19 cellular contexts compared by ENCODE assay signal in the genomic region with DNA sequence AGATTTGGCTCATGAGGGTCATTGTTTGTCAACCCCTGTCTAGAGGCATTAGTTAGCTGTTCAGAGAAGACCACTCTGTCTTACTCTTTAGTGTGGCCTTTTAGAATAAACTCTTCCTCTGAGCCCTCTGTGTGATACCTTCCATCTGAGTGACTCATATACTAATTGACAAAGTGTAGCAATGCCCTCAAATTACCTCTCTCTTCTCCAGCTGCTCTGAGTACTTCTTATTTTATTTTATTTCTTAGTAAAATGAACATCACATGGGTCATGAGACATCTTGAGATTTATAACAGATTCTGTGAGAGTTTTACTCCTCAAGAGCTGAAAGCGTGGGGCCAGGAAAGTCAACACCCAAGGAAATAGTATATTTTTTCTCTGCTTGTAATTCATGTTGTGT.
A peak's percentile ranks its signal among the peaks of the same experiment; 100 is the strongest.
DNase-seq lines count a peak whose midpoint lies in the region; ATAC-seq and TF ChIP-seq lines count a peak whose summit lies in the region.
"Had no signal": no experiment of that assay in that cellular context is flagged by ENCODE, and none has a peak within 500 bp of the region (broad histone marks: within the 10 kb centered on the region; RNA-seq: fewer than 3 reads in every experiment).

No MANE protein-coding gene starts in this region.

- H3K9me3 ChIP-seq in RWPE2 (ENCODE audit: severe bottlenecking) (no peaks in the 10 kb centered on the region), osteoblast (ENCODE audit: low read depth, low read length) (no peaks in the 10 kb centered on the region)
- H3K9me3 ChIP-seq: A549, breast epithelium, thoracic aorta had no signal

- TF ChIP-seq CTCF in activated CD8-positive, alpha-beta T cell treated with anti-CD3 and anti-CD28 coated beads for 36 hours (IDR thresholded peaks at IDR 0.05): no peak
- no peak for TF ChIP-seq CTCF in RWPE2 (IDR thresholded peaks at IDR 0.05; ENCODE audit: poor library complexity, severe bottlenecking)
- TF ChIP-seq CTCF in fibroblast of the aortic adventitia (IDR thresholded peaks at IDR 0.05; ENCODE audit: insufficient read depth, low read length): no peak
- no peak for TF ChIP-seq CTCF in osteoblast (IDR thresholded peaks at IDR 0.05; ENCODE audit: extremely low read depth, low read depth, low read length)
- TF ChIP-seq CTCF in dorsolateral prefrontal cortex (IDR thresholded peaks at IDR 0.05 in 54 of 56, conservative IDR thresholded peaks at IDR 0.05 in 2 of 56; ENCODE audit: low read depth in 1 of 56, partially characterized antibody in 56 of 56): no peak

- H3K4me2 ChIP-seq in osteoblast (ENCODE audit: insufficient read depth, low read length): no peak overlapping the region
- H3K4me2 ChIP-seq: A549 had no signal

- H3K9me3 Mint-ChIP-seq in activated CD8-positive, alpha-beta T cell treated with anti-CD3 and anti-CD28 coated beads for 36 hours: no peaks in the 10 kb centered on the region
- no peaks in the 10 kb centered on the region for H3K9me3 Mint-ChIP-seq in activated CD8-positive, alpha-beta T cell treated with anti-CD3 and anti-CD28 coated beads, Interleukin-2, amount 10 ng/mL, durations not matched to agents 7 days and 5 days (ENCODE audit: insufficient read depth)
- H3K9me3 Mint-ChIP-seq: activated T-helper 1 cell treated with anti-CD3 and anti-CD28 coated beads, Interleukin-12 subunit alpha, Interleukin-12 subunit beta, Interleukin-2, Interleukin-4 antibody, amounts not matched to agents 30 ng/mL and 10 ng/mL and 1 ng/mL, durations not matched to agents 14 hours and 24 hours and 36 hours; memory B cell had no signal

- no peak overlapping the region for H3K4me3 Mint-ChIP-seq in activated CD8-positive, alpha-beta T cell treated with anti-CD3 and anti-CD28 coated beads for 36 hours
- H3K4me3 Mint-ChIP-seq in activated CD8-positive, alpha-beta T cell treated with anti-CD3 and anti-CD28 coated beads, Interleukin-2, amount 10 ng/mL, durations not matched to agents 7 days and 5 days: no peak overlapping the region
- H3K4me3 Mint-ChIP-seq: activated T-helper 1 cell treated with anti-CD3 and anti-CD28 coated beads, Interleukin-12 subunit alpha, Interleukin-12 subunit beta, Interleukin-2, Interleukin-4 antibody, amounts not matched to agents 30 ng/mL and 10 ng/mL and 1 ng/mL, durations not matched to agents 14 hours and 24 hours and 36 hours; memory B cell had no signal

- H3K4me1 ChIP-seq in RWPE2 (ENCODE audit: insufficient read depth, poor library complexity, severe bottlenecking) (no peaks in the 10 kb centered on the region), osteoblast (ENCODE audit: insufficient read depth, low read length) (peaks cover 18% of the 10 kb centered on the region)
- H3K4me1 ChIP-seq: breast epithelium had no signal

- peak; percentile 39 for ATAC-seq in activated CD8-positive, alpha-beta T cell treated with anti-CD3 and anti-CD28 coated beads for 36 hours
- ATAC-seq in activated CD8-positive, alpha-beta T cell treated with anti-CD3 and anti-CD28 coated beads, Interleukin-2, amount 10 ng/mL, durations not matched to agents 7 days and 5 days: no peak
- 0 out of 3 replicates have a peak, but pooled peaks have one; percentile 59 for ATAC-seq in RWPE2 (ENCODE audit: low read depth)
- ATAC-seq: A549, HepG2 had no signal

- no peak for DNase-seq in activated CD8-positive, alpha-beta T cell treated with anti-CD3 and anti-CD28 coated beads for 36 hours
- no peak for DNase-seq in activated CD8-positive, alpha-beta T cell treated with anti-CD3 and anti-CD28 coated beads, Interleukin-2, amount 10 ng/mL, durations not matched to agents 7 days and 5 days
- DNase-seq in RWPE2 (ENCODE audit: low spot score): no peak
- DNase-seq in fibroblast of the aortic adventitia (ENCODE audit: low read depth): peak; percentile 49
- DNase-seq in stromal cell of bone marrow (ENCODE audit: low read depth): peak; percentile 58
- no peak for DNase-seq in osteoblast (ENCODE audit: insufficient read length, low spot score, missing footprints)
- no peak for DNase-seq in SKM-1 treated with dmso at 0.1 percent for 144 hours (lab: John Stamatoyannopoulos, UW; ENCODE audit: unreplicated experiment)
- DNase-seq in dorsolateral prefrontal cortex: no peak
- DNase-seq: activated CD4-positive, alpha-beta T cell treated with anti-CD3 and anti-CD28 coated beads, Interleukin-2, amount 50 U/mL, for 1 hour; DMS 273 treated with DMSO at 0.1 percent for 48 hours; NCI-H1105; NCI-H446 treated with DMSO at 0.1 percent for 48 hours; nucleus accumbens had no signal

- no peaks in the 10 kb centered on the region for H3K79me2 ChIP-seq in osteoblast (ENCODE audit: insufficient read depth, low read length)

- H3K36me3 ChIP-seq in RWPE2 (ENCODE audit: low read depth): peaks cover 32% of the 10 kb centered on the region
- H3K36me3 ChIP-seq in osteoblast (ENCODE audit: insufficient read depth, low read length): peaks cover 34% of the 10 kb centered on the region
- H3K36me3 ChIP-seq: breast epithelium had no signal

- H4K20me1 ChIP-seq in osteoblast (ENCODE audit: insufficient read depth, low read length): no peaks in the 10 kb centered on the region

- H2AFZ ChIP-seq in osteoblast (ENCODE audit: low read length): no peak overlapping the region

- no peak overlapping the region for H3K27ac ChIP-seq in RWPE2 (ENCODE audit: poor library complexity, severe bottlenecking)
- no peak overlapping the region for H3K27ac ChIP-seq in osteoblast (ENCODE audit: low read depth, low read length)
- H3K27ac ChIP-seq in dorsolateral prefrontal cortex: peak overlapping the region in 17 of 59 donors; percentile 7 to 58 (median 33)
- H3K27ac ChIP-seq: A549, breast epithelium, thoracic aorta had no signal

- POLR2A ChIA-PET in activated CD8-positive, alpha-beta T cell treated with anti-CD3 and anti-CD28 coated beads for 36 hours (lab: Charles Lee): no interaction called here
- POLR2A ChIA-PET in activated CD8-positive, alpha-beta T cell treated with anti-CD3 and anti-CD28 coated beads, Interleukin-2, amount 10 ng/mL, durations not matched to agents 7 days and 5 days (lab: Charles Lee): no interaction called here

- peaks cover 14% of the 10 kb centered on the region for H3K4me1 Mint-ChIP-seq in activated CD8-positive, alpha-beta T cell treated with anti-CD3 and anti-CD28 coated beads for 36 hours (ENCODE audit: low read depth)
- H3K4me1 Mint-ChIP-seq in activated CD8-positive, alpha-beta T cell treated with anti-CD3 and anti-CD28 coated beads, Interleukin-2, amount 10 ng/mL, durations not matched to agents 7 days and 5 days (ENCODE audit: low read depth): no peaks in the 10 kb centered on the region
- H3K4me1 Mint-ChIP-seq: memory B cell had no signal

- H3K36me3 Mint-ChIP-seq in activated CD8-positive, alpha-beta T cell treated with anti-CD3 and anti-CD28 coated beads for 36 hours (ENCODE audit: low read depth): no peaks in the 10 kb centered on the region
- peaks cover 35% of the 10 kb centered on the region for H3K36me3 Mint-ChIP-seq in activated CD8-positive, alpha-beta T cell treated with anti-CD3 and anti-CD28 coated beads, Interleukin-2, amount 10 ng/mL, durations not matched to agents 7 days and 5 days (ENCODE audit: low read depth)
- H3K36me3 Mint-ChIP-seq: memory B cell had no signal

- no peaks in the 10 kb centered on the region for H3K27me3 Mint-ChIP-seq in activated CD8-positive, alpha-beta T cell treated with anti-CD3 and anti-CD28 coated beads for 36 hours
- no peaks in the 10 kb centered on the region for H3K27me3 Mint-ChIP-seq in activated CD8-positive, alpha-beta T cell treated with anti-CD3 and anti-CD28 coated beads, Interleukin-2, amount 10 ng/mL, durations not matched to agents 7 days and 5 days (ENCODE audit: low read depth)

- no peak overlapping the region for H3K4me3 ChIP-seq in RWPE2 (ENCODE audit: severe bottlenecking)
- no peak overlapping the region for H3K4me3 ChIP-seq in fibroblast of the aortic adventitia (ENCODE audit: low read depth, low read length)
- no peak overlapping the region for H3K4me3 ChIP-seq in osteoblast (ENCODE audit: insufficient read depth, low read length)
- H3K4me3 ChIP-seq in dorsolateral prefrontal cortex: no peak overlapping the region
- H3K4me3 ChIP-seq: A549, breast epithelium, thoracic aorta had no signal

- H3K27me3 ChIP-seq in RWPE2 (ENCODE audit: insufficient read depth, poor library complexity, severe bottlenecking): no peaks in the 10 kb centered on the region
- no peaks in the 10 kb centered on the region for H3K27me3 ChIP-seq in osteoblast (ENCODE audit: insufficient read depth, low read length)
- H3K27me3 ChIP-seq in dorsolateral prefrontal cortex: no peaks in the 10 kb centered on the region
- H3K27me3 ChIP-seq: breast epithelium had no signal

- no peak overlapping the region for H3K27ac Mint-ChIP-seq in activated CD8-positive, alpha-beta T cell treated with anti-CD3 and anti-CD28 coated beads for 36 hours
- H3K27ac Mint-ChIP-seq in activated CD8-positive, alpha-beta T cell treated with anti-CD3 and anti-CD28 coated beads, Interleukin-2, amount 10 ng/mL, durations not matched to agents 7 days and 5 days: no peak overlapping the region
- H3K27ac Mint-ChIP-seq: activated T-helper 1 cell treated with anti-CD3 and anti-CD28 coated beads, Interleukin-12 subunit alpha, Interleukin-12 subunit beta, Interleukin-2, Interleukin-4 antibody, amounts not matched to agents 30 ng/mL and 10 ng/mL and 1 ng/mL, durations not matched to agents 14 hours and 24 hours and 36 hours; memory B cell had no signal

- CTCF ChIA-PET in activated CD8-positive, alpha-beta T cell treated with anti-CD3 and anti-CD28 coated beads for 36 hours (lab: Charles Lee): no interaction called here
- CTCF ChIA-PET in activated CD8-positive, alpha-beta T cell treated with anti-CD3 and anti-CD28 coated beads, Interleukin-2, amount 10 ng/mL, durations not matched to agents 7 days and 5 days (lab: Charles Lee): no interaction called here

- intact Hi-C loops in activated CD8-positive, alpha-beta T cell treated with anti-CD3 and anti-CD28 coated beads for 36 hours (cut with micrococcal nuclease): no loop called here
- intact Hi-C loops in dorsolateral prefrontal cortex (cut with DNase I): no loop called here

Comparison
In these comparisons a context has a peak if more than half of its experiments do, and no peak if none do; other contexts are left out.
1. DNase-seq: peak in fibroblast of the aortic adventitia (single experiment) and stromal cell of bone marrow (single experiment); none in activated CD8-positive, alpha-beta T cell treated with anti-CD3 and anti-CD28 coated beads for 36 hours (single experiment), activated CD8-positive, alpha-beta T cell treated with anti-CD3 and anti-CD28 coated beads, Interleukin-2, amount 10 ng/mL, durations not matched to agents 7 days and 5 days (single experiment), RWPE2 (single experiment), osteoblast (single experiment), SKM-1 treated with dmso at 0.1 percent for 144 hours (single experiment) and dorsolateral prefrontal cortex (0 of 10).